Comparison of ENCODE assay signal across 8 cellular contexts in genomic region chr10:18607503-18607902, GRCh38. TPM values are rescaled to one million over a fixed set of nuclear protein-coding genes. Genes with fewer than 3 reads are reported as not detected.
DNase-seq lines count a peak whose midpoint lies in the region; TF ChIP-seq lines count a peak whose summit lies in the region.

No MANE protein-coding gene starts in this region.

- H3K4me2 ChIP-seq in KMS-11, result peak overlapping the region; percentile 7; the same call in 1 of the 2 replicates

- no peak overlapping the region for H3K4me3 Mint-ChIP-seq in activated T-helper 1 cell treated with anti-CD3 and anti-CD28 coated beads, Interleukin-12 subunit alpha, Interleukin-12 subunit beta, Interleukin-2, Interleukin-4 antibody, amounts not matched to agents 30 ng/mL and 10 ng/mL and 1 ng/mL, durations not matched to agents 14 hours and 24 hours and 36 hours

- no peak overlapping the region for H3K4me3 ChIP-seq in KMS-11 (IDR thresholded peaks at IDR 0.05; ENCODE audit: insufficient read depth, low read depth, low read length)
- no peak overlapping the region for H3K4me3 ChIP-seq in brain microvascular endothelial cell (ENCODE audit: low read depth, low read length)
- no peak overlapping the region for H3K4me3 ChIP-seq in retinal pigment epithelial cell (ENCODE audit: low read length)

- TF ChIP-seq CTCF in KMS-11 (conservative IDR thresholded peaks at IDR 0.05; ENCODE audit: low read depth, low read length), result no peak
- no peak for TF ChIP-seq CTCF in brain microvascular endothelial cell (IDR thresholded peaks at IDR 0.05; ENCODE audit: low read depth, low read length, missing control alignments)
- TF ChIP-seq CTCF in retinal pigment epithelial cell (conservative IDR thresholded peaks at IDR 0.05; ENCODE audit: low read depth, low read length), result no peak

- H3K27me3 ChIP-seq in KMS-11 (ENCODE audit: insufficient read depth, low read depth) (no peaks in the 10 kb centered on the region), brain microvascular endothelial cell (replicated peaks) (no peaks in the 10 kb centered on the region)

- no peaks in the 10 kb centered on the region for H4K20me1 ChIP-seq in KMS-11 (ENCODE audit: insufficient read depth)

- H2AFZ ChIP-seq in KMS-11 (ENCODE audit: low read depth), result no peak overlapping the region

- DNase-seq in NCI-H2227 (lab: John Stamatoyannopoulos, UW; ENCODE audit: unreplicated experiment), result peak; percentile 9
- no peak for DNase-seq in NCI-H2227 treated with DMSO at 0.1 percent for 48 hours (lab: John Stamatoyannopoulos, UW)
- peak; percentile 91 for DNase-seq in brain microvascular endothelial cell
- peak; percentile 40 for DNase-seq in retinal pigment epithelial cell (ENCODE audit: low read depth)
- no peak for DNase-seq in stimulated activated naive CD4-positive, alpha-beta T cell treated with Interleukin-2 at 50 U/mL for 16 hours (lab: John Stamatoyannopoulos, UW)
- DNase-seq in activated T-helper 1 cell treated with anti-CD3 and anti-CD28 coated beads, Interleukin-12 subunit alpha, Interleukin-12 subunit beta, Interleukin-2, Interleukin-4 antibody, amounts not matched to agents 30 ng/mL and 10 ng/mL and 1 ng/mL, durations not matched to agents 14 hours and 24 hours and 36 hours (ENCODE audit: low spot score), result no peak
- no peak for DNase-seq in ecto neural progenitor cell (ENCODE audit: low spot score)

- H3K36me3 ChIP-seq in KMS-11 (ENCODE audit: insufficient read depth), result no peaks in the 10 kb centered on the region
- no peaks in the 10 kb centered on the region for H3K36me3 ChIP-seq in brain microvascular endothelial cell (replicated peaks)

- H3K36me3 Mint-ChIP-seq in activated T-helper 1 cell treated with anti-CD3 and anti-CD28 coated beads, Interleukin-12 subunit alpha, Interleukin-12 subunit beta, Interleukin-2, Interleukin-4 antibody, amounts not matched to agents 30 ng/mL and 10 ng/mL and 1 ng/mL, durations not matched to agents 14 hours and 24 hours and 36 hours (ENCODE audit: low read depth), result peaks cover 30% of the 10 kb centered on the region

- no peak overlapping the region for H3K9ac ChIP-seq in KMS-11

- intact Hi-C loops in activated T-helper 1 cell treated with anti-CD3 and anti-CD28 coated beads, Interleukin-12 subunit alpha, Interleukin-12 subunit beta, Interleukin-2, Interleukin-4 antibody, amounts not matched to agents 30 ng/mL and 10 ng/mL and 1 ng/mL, durations not matched to agents 14 hours and 24 hours and 36 hours (cut with micrococcal nuclease), result no loop called here

- H3K79me2 ChIP-seq in KMS-11 (ENCODE audit: insufficient read depth, low read depth), result no peaks in the 10 kb centered on the region

- in situ Hi-C loops in brain microvascular endothelial cell (cut with HindIII; ENCODE audit: low pct_ligation_motif_present, low sequenced_read_pairs), result no loop called here

- H3K27ac Mint-ChIP-seq in activated T-helper 1 cell treated with anti-CD3 and anti-CD28 coated beads, Interleukin-12 subunit alpha, Interleukin-12 subunit beta, Interleukin-2, Interleukin-4 antibody, amounts not matched to agents 30 ng/mL and 10 ng/mL and 1 ng/mL, durations not matched to agents 14 hours and 24 hours and 36 hours, result no peak overlapping the region

- H3K4me1 Mint-ChIP-seq in activated T-helper 1 cell treated with anti-CD3 and anti-CD28 coated beads, Interleukin-12 subunit alpha, Interleukin-12 subunit beta, Interleukin-2, Interleukin-4 antibody, amounts not matched to agents 30 ng/mL and 10 ng/mL and 1 ng/mL, durations not matched to agents 14 hours and 24 hours and 36 hours (ENCODE audit: low read depth), result peaks cover 9% of the 10 kb centered on the region

- no peaks in the 10 kb centered on the region for H3K27me3 Mint-ChIP-seq in activated T-helper 1 cell treated with anti-CD3 and anti-CD28 coated beads, Interleukin-12 subunit alpha, Interleukin-12 subunit beta, Interleukin-2, Interleukin-4 antibody, amounts not matched to agents 30 ng/mL and 10 ng/mL and 1 ng/mL, durations not matched to agents 14 hours and 24 hours and 36 hours (ENCODE audit: insufficient read depth)

- H3K27ac ChIP-seq in KMS-11, result no peak overlapping the region
- peak overlapping the region; percentile 62 for H3K27ac ChIP-seq in brain microvascular endothelial cell

- peaks cover 18% of the 10 kb centered on the region for H3K4me1 ChIP-seq in KMS-11 (ENCODE audit: low read depth, poor library complexity, severe bottlenecking)

- no peaks in the 10 kb centered on the region for H3K9me3 Mint-ChIP-seq in activated T-helper 1 cell treated with anti-CD3 and anti-CD28 coated beads, Interleukin-12 subunit alpha, Interleukin-12 subunit beta, Interleukin-2, Interleukin-4 antibody, amounts not matched to agents 30 ng/mL and 10 ng/mL and 1 ng/mL, durations not matched to agents 14 hours and 24 hours and 36 hours

RNA-seq across cellular contexts. Expression of gene NSUN6, which starts 43.9 kb away (rescaled TPM):
- total RNA-seq in activated T-helper 1 cell treated with anti-CD3 and anti-CD28 coated beads, Interleukin-12 subunit alpha, Interleukin-12 subunit beta, Interleukin-2, Interleukin-4 antibody, amounts not matched to agents 30 ng/mL and 10 ng/mL and 1 ng/mL, durations not matched to agents 14 hours and 24 hours and 36 hours, result 12.2 and 12.8 TPM in 2 replicates

RNA-seq across cellular contexts. Expression of gene ARL5B, which starts 51.7 kb away (rescaled TPM):
- 14.4 and 15.2 TPM in 2 replicates for total RNA-seq in activated T-helper 1 cell treated with anti-CD3 and anti-CD28 coated beads, Interleukin-12 subunit alpha, Interleukin-12 subunit beta, Interleukin-2, Interleukin-4 antibody, amounts not matched to agents 30 ng/mL and 10 ng/mL and 1 ng/mL, durations not matched to agents 14 hours and 24 hours and 36 hours

Comparison
In these comparisons a context has a peak if more than half of its experiments do, and no peak if none do; other contexts are left out.
1. DNase-seq: peak in NCI-H2227 (single experiment), brain microvascular endothelial cell (single experiment) and retinal pigment epithelial cell (single experiment); none in NCI-H2227 treated with DMSO at 0.1 percent for 48 hours (single experiment), stimulated activated naive CD4-positive, alpha-beta T cell treated with Interleukin-2 at 50 U/mL for 16 hours (single experiment), activated T-helper 1 cell treated with anti-CD3 and anti-CD28 coated beads, Interleukin-12 subunit alpha, Interleukin-12 subunit beta, Interleukin-2, Interleukin-4 antibody, amounts not matched to agents 30 ng/mL and 10 ng/mL and 1 ng/mL, durations not matched to agents 14 hours and 24 hours and 36 hours (single experiment) and ecto neural progenitor cell (single experiment).